In the genomic region with DNA sequence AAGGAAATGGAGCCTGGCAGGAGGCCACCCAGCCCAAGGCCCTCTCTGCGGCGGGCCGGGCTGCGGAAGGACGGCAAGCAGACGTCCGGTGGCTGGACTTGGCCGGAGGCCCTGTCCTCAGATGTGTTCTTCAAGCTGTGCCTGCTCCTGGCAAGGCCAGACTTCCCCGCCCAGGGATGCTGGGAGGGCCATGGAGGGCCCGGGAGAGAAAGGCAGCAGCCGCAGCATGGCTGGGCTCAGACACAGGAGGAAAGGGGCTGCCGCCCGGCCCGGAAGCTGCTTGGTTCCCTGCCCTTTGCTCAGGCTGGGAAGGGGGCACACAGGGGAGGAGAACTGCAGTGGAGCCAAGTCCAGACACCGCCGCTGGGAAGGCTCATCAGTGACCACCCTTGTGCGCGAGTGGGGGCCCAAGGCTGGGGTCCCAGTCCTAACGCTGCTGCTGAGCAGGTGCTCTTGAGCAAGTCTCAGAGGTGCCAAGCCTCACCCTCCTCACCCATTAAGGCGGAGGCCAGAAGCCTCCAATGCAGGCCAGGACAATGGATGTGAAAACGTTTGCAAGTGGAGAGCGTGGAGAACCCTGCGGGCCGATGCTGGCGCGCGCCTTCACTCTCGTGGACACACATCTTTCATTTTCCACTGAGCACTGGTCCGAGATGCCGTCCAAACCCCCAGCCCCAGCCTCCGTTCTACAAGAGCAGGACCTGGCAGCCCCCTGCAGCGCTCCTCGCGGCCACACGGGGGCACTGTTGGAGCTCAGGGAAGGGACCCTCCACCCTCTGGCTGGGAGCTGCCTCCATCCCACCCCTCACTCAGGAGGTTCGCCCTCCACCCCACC, we compare ENCODE assay signal across 1 cellular context.
TF ChIP-seq lines count a peak whose summit lies in the region.

No MANE protein-coding gene starts in this region.

TF ChIP-seq in endothelial cell of umbilical vein, 7 proteins besides CTCF, POLR2A, EP300 and RAD21:
- TF ChIP-seq FOS (IDR thresholded peaks at IDR 0.05; ENCODE audit: borderline replicate concordance, insufficient read depth, low read length) (no peak), POLR2AphosphoS5 (IDR thresholded peaks at IDR 0.05; ENCODE audit: insufficient read depth, low read depth, low read length) (no peak), EZH2 (IDR thresholded peaks at IDR 0.05; ENCODE audit: borderline replicate concordance, low read depth, low read length, severe bottlenecking) (no peak), GATA2 (IDR thresholded peaks at IDR 0.05; ENCODE audit: insufficient read depth, insufficient read length, low read depth, low read length) (no peak)
- TF ChIP-seq, protein P1, sequence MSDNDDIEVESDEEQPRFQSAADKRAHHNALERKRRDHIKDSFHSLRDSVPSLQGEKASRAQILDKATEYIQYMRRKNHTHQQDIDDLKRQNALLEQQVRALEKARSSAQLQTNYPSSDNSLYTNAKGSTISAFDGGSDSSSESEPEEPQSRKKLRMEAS (IDR thresholded peaks at IDR 0.05; ENCODE audit: insufficient read depth, insufficient read length) = no peak
